Comparison of ENCODE assay signal across 19 cellular contexts in the genomic region with DNA sequence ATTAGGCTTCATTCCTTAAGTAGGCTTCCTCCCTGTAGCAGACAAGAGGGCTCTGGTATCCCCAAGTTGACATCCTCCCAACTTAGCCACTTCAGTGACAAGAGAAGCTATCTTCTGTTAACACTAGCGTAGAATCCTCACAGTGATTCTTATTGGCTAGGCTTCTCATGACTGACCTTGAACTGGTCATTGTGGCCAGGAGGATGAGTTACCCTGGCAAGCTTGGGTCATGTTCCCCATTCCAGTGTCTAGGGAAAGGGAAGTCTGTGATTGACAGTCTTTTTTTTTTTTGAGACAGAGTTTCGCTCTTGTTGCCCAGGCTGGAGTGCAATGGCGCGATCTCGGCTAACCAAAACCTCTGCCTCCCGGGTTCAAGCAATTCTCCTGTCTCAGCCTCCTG. TPM values are rescaled to one million over a fixed set of nuclear protein-coding genes. Genes with fewer than 3 reads are reported as not detected.
DNase-seq lines count a peak whose midpoint lies in the region; ATAC-seq, FAIRE-seq and TF ChIP-seq lines count a peak whose summit lies in the region.
"Had no signal": no experiment of that assay in that cellular context is flagged by ENCODE, and none has a peak within 500 bp of the region (broad histone marks: within the 10 kb centered on the region; RNA-seq: fewer than 3 reads in every experiment).

No MANE protein-coding gene starts in this region.

- POLR2A ChIA-PET in HepG2 (lab: Yijun Ruan, JAX), result no interaction called here

- H3K27me3 ChIP-seq in HepG2 (ENCODE audit: control insufficient read depth in 1 of 2, insufficient read depth in 2 of 2, low read length in 2 of 2) (no peaks in the 10 kb centered on the region), thyroid gland (no peaks in the 10 kb centered on the region)

- H3K27ac ChIP-seq in HepG2 (ENCODE audit: extremely low read length, insufficient read depth, low read length), result no peak overlapping the region
- H3K27ac ChIP-seq in thyroid gland, result peak overlapping the region; percentile 8 to 62 (median 41)
- H3K27ac ChIP-seq: C4-2B, GM23248 had no signal

- peaks cover 28% of the 10 kb centered on the region for H3K4me1 Mint-ChIP-seq in dendritic cell treated with granulocyte-macrophage colony-stimulating factor and Interleukin-4, amounts not matched to agents 40 ng/mL and 50 ng/mL, for 4 days (ENCODE audit: low read depth)

- DNase-seq in MV-4-11 (lab: John Stamatoyannopoulos, UW) (peak; percentile 46), HepG2 (ENCODE audit: low spot score) (no peak), thyroid gland (no peak), C1 segment of cervical spinal cord (lab: John Stamatoyannopoulos, UW) (no peak)
- no peak for DNase-seq in activated naive CD4-positive, alpha-beta T cell treated with anti-CD3 and anti-CD28 coated beads, Interleukin-2, amount 50 U/mL, for 72 hours (ENCODE audit: low spot score in 2 of 2)
- DNase-seq: CD8-positive, alpha-beta T cell; COR-L47; DMS153; DMS79 treated with DMSO at 0.1 percent for 48 hours; EL had no signal

- ATAC-seq in HepG2, result no peak
- ATAC-seq in activated naive CD4-positive, alpha-beta T cell treated with anti-CD3 and anti-CD28 coated beads, Interleukin-2, amount 50 U/mL, for 72 hours, result no peak
- ATAC-seq in HG02798 (IDR thresholded peaks at IDR 0.05; ENCODE audit: poor library complexity, unreplicated experiment), result no peak
- ATAC-seq: CD8-positive, alpha-beta T cell had no signal

- peaks cover 55% of the 10 kb centered on the region for H3K36me3 Mint-ChIP-seq in dendritic cell treated with granulocyte-macrophage colony-stimulating factor and Interleukin-4, amounts not matched to agents 40 ng/mL and 50 ng/mL, for 4 days (ENCODE audit: low read depth)
- H3K36me3 Mint-ChIP-seq in activated naive CD4-positive, alpha-beta T cell treated with anti-CD3 and anti-CD28 coated beads, Interleukin-2, amount 50 U/mL, for 72 hours, result peaks cover 17 to 35% of the 10 kb centered on the region in 2 donors

- H3K4me3 ChIP-seq in HepG2 (replicated peaks in 1 of 3; ENCODE audit: insufficient read depth in 1 of 3, low read depth in 2 of 3, low read length in 3 of 3) (no peak overlapping the region), thyroid gland (replicated peaks in 1 of 3) (no peak overlapping the region)
- H3K4me3 ChIP-seq: GM23248 had no signal

- H3K9ac ChIP-seq in HepG2 (ENCODE audit: insufficient read depth, low read depth, low read length), result no peak overlapping the region
- H3K9ac ChIP-seq: GM23248 had no signal

- H3K9me3 ChIP-seq in HepG2 (ENCODE audit: low read length) (no peaks in the 10 kb centered on the region), thyroid gland (no peaks in the 10 kb centered on the region)

- in situ Hi-C loops in HepG2 (cut with HindIII; ENCODE audit: extremely low pct_ligation_motif_present, low pct_unique_long_range_greater_than_20kb), result no loop called here

- no peaks in the 10 kb centered on the region for H4K20me1 ChIP-seq in HepG2 (ENCODE audit: insufficient read depth, low read length)

- CTCF ChIA-PET in HepG2 (lab: Yijun Ruan, JAX; ENCODE audit: low intra/inter-chr PET ratio, low total read pairs), result no interaction called here

- H3K4me2 ChIP-seq in HepG2 (ENCODE audit: low read depth, low read length), result no peak overlapping the region

- H3K4me3 Mint-ChIP-seq in dendritic cell treated with granulocyte-macrophage colony-stimulating factor and Interleukin-4, amounts not matched to agents 40 ng/mL and 50 ng/mL, for 4 days, result no peak overlapping the region
- H3K4me3 Mint-ChIP-seq: B cell; CD8-positive, alpha-beta T cell had no signal

- TF ChIP-seq CTCF in HepG2 (CRISPR knock-in tag; IDR thresholded peaks at IDR 0.05) (no peak), thyroid gland (IDR thresholded peaks at IDR 0.05) (no peak)

- WGBS in HepG2 (ENCODE audit: low lambda C conversion rate), result 96% methylated on average over 6 of the region's 6 CpGs
- 95 to 100% methylated on average over 6 of the region's 6 CpGs for WGBS in thyroid gland, 2 donors

- intact Hi-C loops in dendritic cell treated with granulocyte-macrophage colony-stimulating factor and Interleukin-4, amounts not matched to agents 40 ng/mL and 50 ng/mL, for 4 days (cut with micrococcal nuclease), result no loop called here
- intact Hi-C loops in HepG2 (cut with micrococcal nuclease; ENCODE audit: unreplicated experiment), result no loop called here
- intact Hi-C loops in thyroid gland (cut with DNase I), result no loop called here

- H3K4me1 ChIP-seq in HepG2 (ENCODE audit: insufficient read depth, low read length) (peaks cover 41% of the 10 kb centered on the region), thyroid gland (peaks cover 28 to 52% of the 10 kb centered on the region in 2 donors)

- peaks cover 42% of the 10 kb centered on the region for H3K79me2 ChIP-seq in HepG2 (ENCODE audit: insufficient read depth, low read length)

- peak overlapping the region; percentile 2 for H3K27ac Mint-ChIP-seq in dendritic cell treated with granulocyte-macrophage colony-stimulating factor and Interleukin-4, amounts not matched to agents 40 ng/mL and 50 ng/mL, for 4 days
- H3K27ac Mint-ChIP-seq in activated naive CD4-positive, alpha-beta T cell treated with anti-CD3 and anti-CD28 coated beads, Interleukin-2, amount 50 U/mL, for 72 hours, result no peak overlapping the region
- H3K27ac Mint-ChIP-seq: B cell; CD8-positive, alpha-beta T cell had no signal

- no peak for TF ChIP-seq EP300 in HepG2 (IDR thresholded peaks at IDR 0.05; ENCODE audit: low read depth in 2 of 2, low read length in 2 of 2)
- TF ChIP-seq EP300 in HepG2 (CRISPR knock-in tag; IDR thresholded peaks at IDR 0.05; ENCODE audit: borderline replicate concordance), result no peak

- H3K27me3 Mint-ChIP-seq in dendritic cell treated with granulocyte-macrophage colony-stimulating factor and Interleukin-4, amounts not matched to agents 40 ng/mL and 50 ng/mL, for 4 days, result no peaks in the 10 kb centered on the region
- H3K27me3 Mint-ChIP-seq: B cell had no signal

- H3K36me3 ChIP-seq in HepG2 (replicated peaks in 1 of 2; ENCODE audit: control insufficient read depth in 1 of 2, insufficient read depth in 2 of 2, low read length in 2 of 2) (peaks cover 1 to 22% of the 10 kb centered on the region in 2 experiments; a peak in 4 of 5 replicates), thyroid gland (peaks cover 0 to 3% of the 10 kb centered on the region in 2 donors)

- no peak for FAIRE-seq in HepG2 (lab: Jason Lieb, UNC)
- FAIRE-seq: A204.1, D721Med, G401.6, H54 had no signal

- H3K9me3 Mint-ChIP-seq in dendritic cell treated with granulocyte-macrophage colony-stimulating factor and Interleukin-4, amounts not matched to agents 40 ng/mL and 50 ng/mL, for 4 days, result no peaks in the 10 kb centered on the region
- no peaks in the 10 kb centered on the region for H3K9me3 Mint-ChIP-seq in activated naive CD4-positive, alpha-beta T cell treated with anti-CD3 and anti-CD28 coated beads, Interleukin-2, amount 50 U/mL, for 72 hours
- H3K9me3 Mint-ChIP-seq: CD8-positive, alpha-beta T cell had no signal

- H2AFZ ChIP-seq in HepG2 (ENCODE audit: low read length), result no peak overlapping the region
- H2AFZ ChIP-seq: GM23248 had no signal

- TF ChIP-seq POLR2A in HepG2 (IDR thresholded peaks at IDR 0.05; ENCODE audit: insufficient read depth in 1 of 2, low read depth in 2 of 2, low read length in 2 of 2) (no peak), thyroid gland (IDR thresholded peaks at IDR 0.05) (no peak)

- no peak for TF ChIP-seq RAD21 in HepG2 (CRISPR knock-in tag; IDR thresholded peaks at IDR 0.05)

- no TSS peak for BruUV-seq in HepG2 (replicated peaks; lab: Mats Ljungman, UMichigan)

TF ChIP-seq in HepG2, 621 proteins besides CTCF, POLR2A, EP300 and RAD21:
- TF ChIP-seq, protein P1, sequence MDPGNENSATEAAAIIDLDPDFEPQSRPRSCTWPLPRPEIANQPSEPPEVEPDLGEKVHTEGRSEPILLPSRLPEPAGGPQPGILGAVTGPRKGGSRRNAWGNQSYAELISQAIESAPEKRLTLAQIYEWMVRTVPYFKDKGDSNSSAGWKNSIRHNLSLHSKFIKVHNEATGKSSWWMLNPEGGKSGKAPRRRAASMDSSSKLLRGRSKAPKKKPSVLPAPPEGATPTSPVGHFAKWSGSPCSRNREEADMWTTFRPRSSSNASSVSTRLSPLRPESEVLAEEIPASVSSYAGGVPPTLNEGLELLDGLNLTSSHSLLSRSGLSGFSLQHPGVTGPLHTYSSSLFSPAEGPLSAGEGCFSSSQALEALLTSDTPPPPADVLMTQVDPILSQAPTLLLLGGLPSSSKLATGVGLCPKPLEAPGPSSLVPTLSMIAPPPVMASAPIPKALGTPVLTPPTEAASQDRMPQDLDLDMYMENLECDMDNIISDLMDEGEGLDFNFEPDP (CRISPR knock-in tag; conservative IDR thresholded peaks at IDR 0.05), result 0 out of 2 replicates have a peak, but pooled peaks have one; percentile 31
- no peak for TF ChIP-seq NFKBIZ (CRISPR knock-in tag; IDR thresholded peaks at IDR 0.05)
TF ChIP-seq in HepG2: peak in this region for 1.

RNA-seq across cellular contexts. Expression of gene CDKAL1, which starts 7.1 kb away (rescaled TPM):
- total RNA-seq in HepG2 (2016; rRNA removed; fragmentation: Illumina TruSeq; extraction: Trizol) (27.7 and 33.6 TPM in 2 replicates), thyroid gland (10 to 100 TPM; 24.7 to 32.8 (median 29.8) TPM)
- total RNA-seq in HepG2 (2016; cell fraction: cytosol; rRNA removed; fragmentation: Illumina TruSeq; extraction: Trizol; ENCODE audit: low read depth), result 16.5 and 18.0 TPM in 2 replicates
- total RNA-seq in HepG2 (2016; cell fraction: insoluble cytoplasmic fraction; rRNA removed; fragmentation: Illumina TruSeq; extraction: Trizol), result 27.3 and 33.8 TPM in 2 replicates
- 16.7 and 20.2 TPM in 2 replicates for total RNA-seq in HepG2 (2016; cell fraction: membrane; rRNA removed; fragmentation: Illumina TruSeq; extraction: Trizol)
- total RNA-seq in HepG2 (2016; cell fraction: nucleus; rRNA removed; fragmentation: Illumina TruSeq; extraction: Trizol), result 41.5 and 43.6 TPM in 2 replicates
- polyA plus RNA-seq in HepG2 (2011; rRNA removed), result 8.0 and 9.5 TPM in 2 replicates
- 3.9 and 6.2 TPM in 2 replicates for polyA plus RNA-seq in HepG2 (2011; cell fraction: cytosol; rRNA removed)
- 7.2 and 9.0 TPM in 2 replicates for polyA plus RNA-seq in HepG2 (2011; cell fraction: nucleus; rRNA removed)
- polyA plus RNA-seq in HepG2 (2012), result 7.3 and 9.5 TPM in 2 replicates
- polyA plus RNA-seq in HepG2 (2016; cell fraction: cytosol; fragmentation: Illumina TruSeq; extraction: Trizol; ENCODE audit: low read depth), result 1.5 and 1.6 TPM in 2 replicates
- polyA plus RNA-seq in HepG2 (2016; cell fraction: insoluble cytoplasmic fraction; fragmentation: Illumina TruSeq; extraction: Trizol; ENCODE audit: low read depth), result 17.4 and 17.8 TPM in 2 replicates
- 3.8 and 5.1 TPM in 2 replicates for polyA plus RNA-seq in HepG2 (2016; cell fraction: membrane; fragmentation: Illumina TruSeq; extraction: Trizol; ENCODE audit: low read depth)
- polyA plus RNA-seq in HepG2 (2016; cell fraction: nucleus; fragmentation: Illumina TruSeq; extraction: Trizol; ENCODE audit: insufficient read depth, low read depth), result 16.9 and 17.3 TPM in 2 replicates
- polyA minus RNA-seq in HepG2 (2011; rRNA and poly(A)+ RNA removed; ENCODE audit: low replicate concordance), result 8.4 and 15.1 TPM in 2 replicates
- polyA minus RNA-seq in HepG2 (2011; cell fraction: cytosol; rRNA and poly(A)+ RNA removed), result 15.5 and 16.7 TPM in 2 replicates
- polyA minus RNA-seq in HepG2 (2011; cell fraction: nucleus; rRNA and poly(A)+ RNA removed), result 55.4 and 60.9 TPM in 2 replicates
- total RNA-seq in activated naive CD4-positive, alpha-beta T cell treated with anti-CD3 and anti-CD28 coated beads, Interleukin-2, amount 50 U/mL, for 72 hours, result 10 to 100 TPM; 24.5 to 30.3 TPM
